ENCODE assay signal across 8 cellular contexts in the genomic region with DNA sequence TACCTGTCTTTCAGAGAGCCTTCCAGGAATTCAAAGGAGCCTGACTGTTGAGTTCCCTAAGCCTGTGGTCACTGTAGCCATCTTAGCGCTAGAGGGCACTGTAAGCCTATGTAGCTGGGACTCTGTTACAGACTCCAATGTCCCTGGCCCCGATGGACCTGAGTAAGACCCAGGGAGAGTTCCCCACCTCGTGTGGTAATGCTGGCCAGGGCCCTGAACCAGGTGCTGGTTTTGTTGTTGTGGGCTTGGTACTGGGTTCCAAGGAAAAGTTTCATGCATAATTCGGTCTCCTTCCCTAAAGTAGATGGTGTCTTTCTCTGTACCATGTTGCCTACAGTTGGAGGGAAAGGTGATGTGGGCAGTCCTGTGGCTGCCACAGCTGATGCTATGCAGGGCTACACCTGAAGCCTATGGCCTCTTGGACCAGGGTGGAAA. TPM values are rescaled to one million over a fixed set of nuclear protein-coding genes. Genes with fewer than 3 reads are reported as not detected.
DNase-seq lines count a peak whose midpoint lies in the region; ATAC-seq and TF ChIP-seq lines count a peak whose summit lies in the region.

No MANE protein-coding gene starts in this region.

- WGBS in gastroesophageal sphincter (ENCODE audit: low coverage in 1 of 2), 2 donors: 0 to 20% methylated on average over 1 of the region's 4 CpGs
- 29 to 33% methylated on average over 4 of the region's 4 CpGs for WGBS in upper lobe of left lung, 2 donors

- no peaks in the 10 kb centered on the region for H3K4me1 ChIP-seq in RWPE2 (ENCODE audit: insufficient read depth, poor library complexity, severe bottlenecking)
- peaks cover 0 to 29% (median 8%) of the 10 kb centered on the region in 3 donors for H3K4me1 ChIP-seq in gastroesophageal sphincter
- H3K4me1 ChIP-seq in osteoblast (ENCODE audit: insufficient read depth, low read length): peaks cover 2% of the 10 kb centered on the region
- H3K4me1 ChIP-seq in upper lobe of left lung: peaks cover 0 to 11% (median 3%) of the 10 kb centered on the region in 4 donors

- H3K4me2 ChIP-seq in osteoblast (ENCODE audit: insufficient read depth, low read length): no peak overlapping the region

- H3K27ac ChIP-seq in RWPE2 (ENCODE audit: poor library complexity, severe bottlenecking) (no peak overlapping the region), gastroesophageal sphincter (peak overlapping the region in 1 of 4 donors; percentile 22), osteoblast (ENCODE audit: low read depth, low read length) (no peak overlapping the region), upper lobe of left lung (no peak overlapping the region)

- TF ChIP-seq CTCF in RWPE2 (IDR thresholded peaks at IDR 0.05; ENCODE audit: poor library complexity, severe bottlenecking): peak; percentile 99
- TF ChIP-seq CTCF in gastroesophageal sphincter (IDR thresholded peaks at IDR 0.05): peak; percentile 56 to 82 (median 74)
- TF ChIP-seq CTCF in osteoblast (IDR thresholded peaks at IDR 0.05; ENCODE audit: extremely low read depth, low read depth, low read length): peak; percentile 95
- TF ChIP-seq CTCF in upper lobe of left lung (IDR thresholded peaks at IDR 0.05): peak; percentile 52 to 81 (median 73)

- H2AFZ ChIP-seq in osteoblast (ENCODE audit: low read length): peak overlapping the region; percentile 25

- H3K9me3 ChIP-seq in RWPE2 (ENCODE audit: severe bottlenecking) (no peaks in the 10 kb centered on the region), gastroesophageal sphincter (no peaks in the 10 kb centered on the region), osteoblast (ENCODE audit: low read depth, low read length) (no peaks in the 10 kb centered on the region), upper lobe of left lung (no peaks in the 10 kb centered on the region)

- H4K20me1 ChIP-seq in osteoblast (ENCODE audit: insufficient read depth, low read length): no peaks in the 10 kb centered on the region

- H3K36me3 ChIP-seq in RWPE2 (ENCODE audit: low read depth) (no peaks in the 10 kb centered on the region), gastroesophageal sphincter (peaks cover 0 to 39% of the 10 kb centered on the region in 2 donors), osteoblast (ENCODE audit: insufficient read depth, low read length) (no peaks in the 10 kb centered on the region), upper lobe of left lung (no peaks in the 10 kb centered on the region)

- no peaks in the 10 kb centered on the region for H3K79me2 ChIP-seq in osteoblast (ENCODE audit: insufficient read depth, low read length)

- in situ Hi-C loops in KBM-7 (cut with MboI; ENCODE audit: low pct_unique_long_range_greater_than_20kb, low sequenced_read_pairs): no loop called here

- no peak overlapping the region for H3K4me3 ChIP-seq in RWPE2 (ENCODE audit: severe bottlenecking)
- H3K4me3 ChIP-seq in gastroesophageal sphincter: no peak overlapping the region
- H3K4me3 ChIP-seq in osteoblast (ENCODE audit: insufficient read depth, low read length): no peak overlapping the region
- no peak overlapping the region for H3K4me3 ChIP-seq in upper lobe of left lung

- TF ChIP-seq EP300 in gastroesophageal sphincter (IDR thresholded peaks at IDR 0.05) (no peak), upper lobe of left lung (IDR thresholded peaks at IDR 0.05) (no peak)

- ATAC-seq in RWPE2 (ENCODE audit: low read depth) (peak; percentile 99), gastroesophageal sphincter (peak; percentile 88), upper lobe of left lung (ENCODE audit: low FRiP score in 2 of 2) (peak; percentile 89 to 91), GM19328 (IDR thresholded peaks at IDR 0.05; ENCODE audit: unreplicated experiment) (no peak)

- DNase-seq in ELF-1 (ENCODE audit: low read depth, low spot score) (peak; percentile 75), KBM-7 (peak; percentile 68), RWPE2 (ENCODE audit: low spot score) (no peak), osteoblast (ENCODE audit: insufficient read length, low spot score, missing footprints) (peak; percentile 92), upper lobe of left lung (peak in 1 of 2 donors; percentile 73)
- DNase-seq in activated effector memory CD4-positive, alpha-beta T cell treated with anti-CD3 and anti-CD28 coated beads, Interleukin-2, amount 50 U/mL, for 16 hours: peak; percentile 80

- TF ChIP-seq POLR2A in gastroesophageal sphincter (IDR thresholded peaks at IDR 0.05) (no peak), upper lobe of left lung (IDR thresholded peaks at IDR 0.05) (no peak)

- H3K27me3 ChIP-seq in RWPE2 (ENCODE audit: insufficient read depth, poor library complexity, severe bottlenecking) (no peaks in the 10 kb centered on the region), gastroesophageal sphincter (no peaks in the 10 kb centered on the region), osteoblast (ENCODE audit: insufficient read depth, low read length) (no peaks in the 10 kb centered on the region), upper lobe of left lung (no peaks in the 10 kb centered on the region)

RNA-seq across cellular contexts. Expression of a gene that starts 32.4 kb away (rescaled TPM):
- total RNA-seq in gastroesophageal sphincter (10 to 100 TPM in 3 of 4 donors, 1 to 10 TPM in 1; 6.5 to 15.7 (median 12.1) TPM), osteoblast (7.6 and 9.7 TPM in 2 replicates), upper lobe of left lung (10 to 100 TPM in 5 of 6 donors, 1 to 10 TPM in 1; 9.1 to 30.4 (median 12.6) TPM)
